ENCODE assay signal across 8 cellular contexts in genomic region chr3:196317399-196317701, GRCh38. TPM values are rescaled to one million over a fixed set of nuclear protein-coding genes. Genes with fewer than 3 reads are reported as not detected.
DNase-seq lines count a peak whose midpoint lies in the region; ATAC-seq, FAIRE-seq and TF ChIP-seq lines count a peak whose summit lies in the region.
"Not testable (repeated sequence)": the region's sequence is repeated elsewhere in the genome, so short reads cannot be mapped to it uniquely, and the experiment has no call there.

No MANE protein-coding gene starts in this region.

- peak overlapping the region; percentile 93 to 98 (median 95) for H3K27ac Mint-ChIP-seq in CD4-positive, alpha-beta memory T cell
- H3K27ac Mint-ChIP-seq in activated naive CD8-positive, alpha-beta T cell treated with anti-CD3 and anti-CD28 coated beads for 36 hours: peak overlapping the region; percentile 94

- H3K4me3 Mint-ChIP-seq in CD4-positive, alpha-beta memory T cell: peak overlapping the region; percentile 92 to 97 (median 94)
- H3K4me3 Mint-ChIP-seq in activated naive CD8-positive, alpha-beta T cell treated with anti-CD3 and anti-CD28 coated beads for 36 hours: peak overlapping the region; percentile 93

- not testable (repeated sequence) for H3K36me3 ChIP-seq in CD4-positive, alpha-beta memory T cell (ENCODE audit: insufficient read depth, low read length); SJCRH30; endothelial cell of umbilical vein (ENCODE audit: control insufficient read depth in 2 of 2, extremely low read depth in 1 of 2, insufficient read depth in 2 of 2, low read length in 2 of 2); kidney (ENCODE audit: control insufficient read depth in 1 of 2, insufficient read depth in 2 of 2, low read length in 2 of 2); ovary; testis (ENCODE audit: low read depth, missing control alignments)

- H4K20me1 ChIP-seq in endothelial cell of umbilical vein (replicated peaks; ENCODE audit: control insufficient read depth, extremely low read depth, insufficient read depth, low read length): not testable (repeated sequence)

- POLR2A ChIA-PET in CD4-positive, alpha-beta memory T cell (lab: Charles Lee; ENCODE audit: partially characterized antibody): interaction anchor here (0.6 to 2.9 kb wide), 18 partner anchors 9 to 625 kb away, joined by 3 to 24 read pairs (median 4); partner anchors contain the start of genes CEP19, NCBP2, PIGX and RNF168
- POLR2A ChIA-PET in endothelial cell of umbilical vein (lab: Charles Lee): interaction anchor here (1.1 kb wide), 1 partner anchor 19 kb away, joined by 3 read pairs; no protein-coding TSS in a partner anchor

- not testable (repeated sequence) for H3K27me3 Mint-ChIP-seq in CD4-positive, alpha-beta memory T cell; activated naive CD8-positive, alpha-beta T cell treated with anti-CD3 and anti-CD28 coated beads for 36 hours

- peak overlapping the region; percentile 65 for H3K9ac ChIP-seq in endothelial cell of umbilical vein (replicated peaks; ENCODE audit: extremely low read depth, insufficient read depth, low read length)
- H3K9ac ChIP-seq in kidney (ENCODE audit: low read length in 2 of 2): peak overlapping the region; percentile 69 to 87

- H3K4me1 ChIP-seq in CD4-positive, alpha-beta memory T cell (ENCODE audit: insufficient read depth, low read length): peaks cover 11% of the 10 kb centered on the region
- H3K4me1 ChIP-seq in SJCRH30; endothelial cell of umbilical vein (ENCODE audit: control insufficient read depth, extremely low read depth, insufficient read depth, low read length); kidney (ENCODE audit: control insufficient read depth in 1 of 2, insufficient read depth in 1 of 2, low read depth in 1 of 2, low read length in 2 of 2); ovary (ENCODE audit: insufficient read depth); testis: not testable (repeated sequence)

- peak overlapping the region; percentile 93 for H2AFZ ChIP-seq in endothelial cell of umbilical vein (ENCODE audit: low read depth, low read length)

- H3K36me3 Mint-ChIP-seq in CD4-positive, alpha-beta memory T cell; activated naive CD8-positive, alpha-beta T cell treated with anti-CD3 and anti-CD28 coated beads for 36 hours: not testable (repeated sequence)

- DNase-seq in CD4-positive, alpha-beta memory T cell; SJCRH30; activated naive CD8-positive, alpha-beta T cell treated with anti-CD3 and anti-CD28 coated beads for 36 hours; endothelial cell of umbilical vein (ENCODE audit: low read depth, low spot score); kidney; ovary; testis: not testable (repeated sequence)

- TF ChIP-seq EP300 in ovary (IDR thresholded peaks at IDR 0.05): not testable (repeated sequence)

- H3K4me2 ChIP-seq in endothelial cell of umbilical vein (ENCODE audit: insufficient read depth, low read length): peak overlapping the region; percentile 52

- CTCF ChIA-PET in CD4-positive, alpha-beta memory T cell (lab: Charles Lee; ENCODE audit: partially characterized antibody): interaction anchor here (0.8 to 1.7 kb wide), 2 partner anchors 43 to 245 kb away, joined by 4 to 5 read pairs; no protein-coding TSS in a partner anchor
- CTCF ChIA-PET in endothelial cell of umbilical vein (lab: Charles Lee): interaction anchor here (0.8 to 1.4 kb wide), 3 partner anchors 62 to 115 kb away, joined by 3 to 5 read pairs (median 4); partner anchors contain the start of gene UBXN7

- not testable (repeated sequence) for H3K79me2 ChIP-seq in endothelial cell of umbilical vein (ENCODE audit: control insufficient read depth, insufficient read depth, low read length)

- peaks cover 0 to 11% (median 0%) of the 10 kb centered on the region in 8 donors for H3K9me3 Mint-ChIP-seq in CD4-positive, alpha-beta memory T cell
- not testable (repeated sequence) for H3K9me3 Mint-ChIP-seq in activated naive CD8-positive, alpha-beta T cell treated with anti-CD3 and anti-CD28 coated beads for 36 hours

- TSS peak; percentile 44 for BruUV-seq in endothelial cell of umbilical vein (replicated peaks; lab: Mats Ljungman, UMichigan)

- peak overlapping the region; percentile 86 for H3K27ac ChIP-seq in CD4-positive, alpha-beta memory T cell (ENCODE audit: low read depth, low read length)
- H3K27ac ChIP-seq in SJCRH30 (peak overlapping the region; percentile 69), endothelial cell of umbilical vein (ENCODE audit: insufficient read depth, low read depth, low read length) (peak overlapping the region; percentile 51), kidney (ENCODE audit: low read depth in 2 of 2, low read length in 2 of 2) (peak overlapping the region; percentile 93), ovary (peak overlapping the region; percentile 85 to 99), testis (peak overlapping the region; percentile 89 to 92)

- WGBS in ovary, 3 donors: 0 to 1% (median 0%) methylated on average over 10 to 14 of the region's 14 CpGs
- WGBS in testis, 2 donors: 0% methylated on average over 2 to 13 of the region's 14 CpGs

- peaks cover 1 to 16% (median 8%) of the 10 kb centered on the region in 4 donors for H3K4me1 Mint-ChIP-seq in CD4-positive, alpha-beta memory T cell
- not testable (repeated sequence) for H3K4me1 Mint-ChIP-seq in activated naive CD8-positive, alpha-beta T cell treated with anti-CD3 and anti-CD28 coated beads for 36 hours

- not testable (repeated sequence) for TF ChIP-seq CTCF in endothelial cell of umbilical vein (IDR thresholded peaks at IDR 0.05; ENCODE audit: extremely low read depth in 1 of 2, insufficient read depth in 1 of 2, low read depth in 1 of 2, low read length in 2 of 2); kidney (IDR thresholded peaks at IDR 0.05; ENCODE audit: borderline replicate concordance, extremely low read depth, insufficient read depth); ovary (IDR thresholded peaks at IDR 0.05); testis (IDR thresholded peaks at IDR 0.05)

- not testable (repeated sequence) for FAIRE-seq in endothelial cell of umbilical vein (lab: Jason Lieb, UNC); kidney (lab: Jason Lieb, UNC)

- peak overlapping the region; percentile 52 to 88 for H3K4me3 ChIP-seq in CD4-positive, alpha-beta memory T cell (ENCODE audit: low read length in 2 of 2)
- peak overlapping the region; percentile 88 for H3K4me3 ChIP-seq in SJCRH30
- peak overlapping the region; percentile 27 to 96 (median 53) for H3K4me3 ChIP-seq in endothelial cell of umbilical vein (replicated peaks in 1 of 3; ENCODE audit: insufficient read depth in 1 of 3, low read depth in 1 of 3, low read length in 3 of 3)
- H3K4me3 ChIP-seq in kidney (ENCODE audit: low read length in 2 of 2): peak overlapping the region; percentile 88 to 91
- peak overlapping the region; percentile 91 for H3K4me3 ChIP-seq in ovary
- peak overlapping the region; percentile 84 to 86 for H3K4me3 ChIP-seq in testis

- H3K27me3 ChIP-seq in CD4-positive, alpha-beta memory T cell (ENCODE audit: insufficient read depth, low read length); SJCRH30; endothelial cell of umbilical vein (ENCODE audit: control insufficient read depth in 2 of 2, insufficient read depth in 2 of 2, low read length in 2 of 2); ovary; testis: not testable (repeated sequence)

- not testable (repeated sequence) for H3K9me3 ChIP-seq in CD4-positive, alpha-beta memory T cell (ENCODE audit: control insufficient read depth in 1 of 2, low read length in 2 of 2); SJCRH30 (replicated peaks); endothelial cell of umbilical vein (replicated peaks; ENCODE audit: control insufficient read depth, insufficient read depth, low read length); kidney (ENCODE audit: control insufficient read depth in 1 of 2, low read length in 2 of 2); ovary; testis

- dilution Hi-C loops in endothelial cell of umbilical vein (cut with MboI; ENCODE audit: extremely low pct_ligation_motif_present, low sequenced_read_pairs): not testable (repeated sequence)

- H3K9me1 ChIP-seq in endothelial cell of umbilical vein (replicated peaks; ENCODE audit: control insufficient read depth, extremely low read depth, insufficient read depth, low read length): not testable (repeated sequence)

- not testable (repeated sequence) for TF ChIP-seq POLR2A in endothelial cell of umbilical vein (IDR thresholded peaks at IDR 0.05; ENCODE audit: low read depth, low read length); ovary (IDR thresholded peaks at IDR 0.05); testis (IDR thresholded peaks at IDR 0.05)

- intact Hi-C loops in CD4-positive, alpha-beta memory T cell (cut with micrococcal nuclease): loop anchor here (5.0 kb wide), 2 partner anchors 115 to 235 kb away; partner anchors contain the start of genes TFRC and UBXN7
- intact Hi-C loops in endothelial cell of umbilical vein (cut with micrococcal nuclease) (loop anchor here (1.0 kb wide), 1 partner anchor 115 kb away; the partner anchor contains the start of gene UBXN7), ovary (cut with DNase I) (loop anchor here in 1 of 4 donors (10.0 kb wide), 1 partner anchor 187 kb away; the partner anchor contains the start of gene RNF168)
- intact Hi-C loops in kidney (cut with DNase I); testis (cut with DNase I; ENCODE audit: low total_unique reads): not testable (repeated sequence)

- ATAC-seq in HG02943 (IDR thresholded peaks at IDR 0.05; ENCODE audit: low read depth, unreplicated experiment): peak; percentile 20

RNA-seq across cellular contexts. Expression of gene DYNLT2B, which starts 0.7 kb away (rescaled TPM):
- 1 to 10 TPM; 6.0 to 7.4 TPM for total RNA-seq in CD4-positive, alpha-beta memory T cell
- 10 to 100 TPM; 18.5 to 31.1 TPM for polyA plus RNA-seq in CD4-positive, alpha-beta memory T cell
- 3.9 and 4.7 TPM in 2 replicates for total RNA-seq in SJCRH30 (2014; rRNA removed; shearing (Covaris generic))
- total RNA-seq in activated naive CD8-positive, alpha-beta T cell treated with anti-CD3 and anti-CD28 coated beads for 36 hours: 1 to 10 TPM; 8.1 to 8.4 TPM
- 13.9 and 14.4 TPM in 2 replicates for total RNA-seq in endothelial cell of umbilical vein
- 9.2 and 11.2 TPM in 2 replicates for polyA plus RNA-seq in endothelial cell of umbilical vein
- polyA plus RNA-seq in endothelial cell of umbilical vein (2011; cell fraction: cytosol; rRNA removed): 14.2 and 14.6 TPM in 2 replicates
- 6.2 and 8.8 TPM in 2 replicates for polyA plus RNA-seq in endothelial cell of umbilical vein (2011; cell fraction: nucleus; rRNA removed)
- 23.2 and 28.0 TPM in 2 replicates for polyA plus RNA-seq in endothelial cell of umbilical vein (2012)
- polyA minus RNA-seq in endothelial cell of umbilical vein: 1.7 and 2.3 TPM in 2 replicates
- polyA minus RNA-seq in endothelial cell of umbilical vein (2011; cell fraction: cytosol; rRNA and poly(A)+ RNA removed): 4.9 TPM
- polyA minus RNA-seq in endothelial cell of umbilical vein (2011; cell fraction: nucleus; rRNA and poly(A)+ RNA removed): 3.5 and 3.8 TPM in 2 replicates
- total RNA-seq in kidney: 10.5 TPM
- 41.8 TPM for polyA plus RNA-seq in kidney (ENCODE audit: insufficient read depth, low read depth, low replicate concordance)
- 10 to 100 TPM in 2 of 7 donors, 1 to 10 TPM in 5; 7.7 to 30.2 (median 9.5) TPM for total RNA-seq in ovary
- 10 to 100 TPM; 13.8 to 16.4 TPM for polyA plus RNA-seq in ovary
- 10 to 100 TPM; 19.4 to 29.1 TPM for total RNA-seq in testis
- 59.7 TPM for polyA plus RNA-seq in testis (ENCODE audit: insufficient read depth, low read depth, low replicate concordance)

RNA-seq across cellular contexts. Expression of gene TM4SF19, which starts 20.8 kb away (rescaled TPM):
- 1 to 10 TPM; 2.4 to 2.6 TPM for total RNA-seq in CD4-positive, alpha-beta memory T cell
- under 1 TPM in 1 of 2 donors, not detected in 1; 0.11 TPM for polyA plus RNA-seq in CD4-positive, alpha-beta memory T cell
- 0.38 and 0.76 TPM in 2 replicates for total RNA-seq in SJCRH30 (2014; rRNA removed; shearing (Covaris generic))
- total RNA-seq in activated naive CD8-positive, alpha-beta T cell treated with anti-CD3 and anti-CD28 coated beads for 36 hours: not detected
- total RNA-seq in endothelial cell of umbilical vein (not detected in 2 replicates), kidney (0.50 TPM), ovary (1 to 10 TPM in 1 of 7 donors, not detected in 6; 7.3 TPM), testis (1 to 10 TPM; 4.8 to 6.8 TPM)
- polyA plus RNA-seq in endothelial cell of umbilical vein (not detected in 2 replicates), kidney (ENCODE audit: insufficient read depth, low read depth, low replicate concordance) (not detected), ovary (under 1 TPM in 1 of 2 donors, not detected in 1; 0.70 TPM), testis (ENCODE audit: insufficient read depth, low read depth, low replicate concordance) (8.4 TPM)
- not detected in 2 replicates for polyA plus RNA-seq in endothelial cell of umbilical vein (2011; cell fraction: cytosol; rRNA removed)
- not detected in 2 replicates for polyA plus RNA-seq in endothelial cell of umbilical vein (2011; cell fraction: nucleus; rRNA removed)
- not detected in 2 replicates for polyA plus RNA-seq in endothelial cell of umbilical vein (2012)
- polyA minus RNA-seq in endothelial cell of umbilical vein: 0.19 TPM in 1 of 2 replicates, not detected in the other
- 1.8 TPM for polyA minus RNA-seq in endothelial cell of umbilical vein (2011; cell fraction: cytosol; rRNA and poly(A)+ RNA removed)
- not detected in 2 replicates for polyA minus RNA-seq in endothelial cell of umbilical vein (2011; cell fraction: nucleus; rRNA and poly(A)+ RNA removed)

RNA-seq across cellular contexts. Expression of gene PCYT1A, which starts 29.8 kb away (rescaled TPM):
- total RNA-seq in CD4-positive, alpha-beta memory T cell: 10 to 100 TPM; 70.1 to 73.7 TPM
- polyA plus RNA-seq in CD4-positive, alpha-beta memory T cell: 10 to 100 TPM; 11.0 to 25.5 TPM
- total RNA-seq in SJCRH30 (2014; rRNA removed; shearing (Covaris generic)): 17.7 and 19.6 TPM in 2 replicates
- 10 to 100 TPM; 41.2 to 42.1 TPM for total RNA-seq in activated naive CD8-positive, alpha-beta T cell treated with anti-CD3 and anti-CD28 coated beads for 36 hours
- total RNA-seq in endothelial cell of umbilical vein (65.5 and 75.4 TPM in 2 replicates), kidney (57.6 TPM), ovary (10 to 100 TPM; 21.6 to 52.2 (median 33.7) TPM), testis (10 to 100 TPM; 51.3 to 69.3 TPM)
- polyA plus RNA-seq in endothelial cell of umbilical vein (50.3 and 50.6 TPM in 2 replicates), kidney (ENCODE audit: insufficient read depth, low read depth, low replicate concordance) (19.6 TPM), ovary (10 to 100 TPM; 16.3 to 58.1 TPM), testis (ENCODE audit: insufficient read depth, low read depth, low replicate concordance) (66.0 TPM)
- polyA plus RNA-seq in endothelial cell of umbilical vein (2011; cell fraction: cytosol; rRNA removed): 47.4 and 52.7 TPM in 2 replicates
- 109 and 125 TPM in 2 replicates for polyA plus RNA-seq in endothelial cell of umbilical vein (2011; cell fraction: nucleus; rRNA removed)
- 58.2 and 74.6 TPM in 2 replicates for polyA plus RNA-seq in endothelial cell of umbilical vein (2012)
- polyA minus RNA-seq in endothelial cell of umbilical vein: 193 and 205 TPM in 2 replicates
- polyA minus RNA-seq in endothelial cell of umbilical vein (2011; cell fraction: cytosol; rRNA and poly(A)+ RNA removed): 34.3 TPM
- polyA minus RNA-seq in endothelial cell of umbilical vein (2011; cell fraction: nucleus; rRNA and poly(A)+ RNA removed): 76.9 and 83.1 TPM in 2 replicates
